Comparison of ENCODE assay signal across 23 cellular contexts in the genomic region with DNA sequence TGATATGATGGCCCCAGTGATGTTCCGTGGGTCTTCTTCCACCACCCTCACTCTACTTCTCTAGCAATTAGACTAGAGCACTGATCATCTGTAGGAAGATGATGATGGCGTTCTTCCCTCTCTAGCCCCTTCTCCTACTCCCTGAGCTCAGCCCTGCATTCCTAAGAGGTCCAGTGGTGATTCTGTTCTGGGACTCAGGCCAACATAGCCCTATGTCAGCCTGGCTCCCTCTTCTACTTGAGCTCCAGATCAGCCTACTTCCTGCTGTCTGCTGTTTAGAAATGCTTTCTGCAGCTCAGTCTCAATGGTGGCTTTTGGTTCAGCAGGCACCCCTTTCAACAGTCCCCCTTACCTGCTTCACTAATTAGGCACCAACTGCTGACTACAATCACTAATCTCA.
A peak's percentile ranks its signal among the peaks of the same experiment; 100 is the strongest.
DNase-seq lines count a peak whose midpoint lies in the region; ATAC-seq, FAIRE-seq and TF ChIP-seq lines count a peak whose summit lies in the region.
"Had no signal": no experiment of that assay in that cellular context is flagged by ENCODE, and none has a peak within 500 bp of the region (broad histone marks: within the 10 kb centered on the region; RNA-seq: fewer than 3 reads in every experiment).

No MANE protein-coding gene starts in this region.

- no peak for TF ChIP-seq EP300 in A549 (IDR thresholded peaks at IDR 0.05)

- TF ChIP-seq CTCF in A549 (IDR thresholded peaks at IDR 0.05) (no peak), IMR-90 (conservative IDR thresholded peaks at IDR 0.05; ENCODE audit: low read depth, low read length) (no peak), brain (conservative IDR thresholded peaks at IDR 0.05) (no peak), RWPE1 (conservative IDR thresholded peaks at IDR 0.05; ENCODE audit: low read depth) (no peak)

- H3K4ac ChIP-seq in IMR-90 (ENCODE audit: low read depth, low read length) = no peak overlapping the region

- no peak for DNase-seq in A549 (ENCODE audit: low read depth in 1 of 2, low spot score in 1 of 2)
- DNase-seq in IMR-90 = no peak
- DNase-seq in kidney glomerular epithelial cell (lab: John Stamatoyannopoulos, UW) = peak; percentile 11
- no peak for DNase-seq in NCI-H774 (lab: John Stamatoyannopoulos, UW)
- no peak for DNase-seq in T-helper 2 cell treated with Interferon-gamma antibody and Interleukin-4, amounts not matched to agents 5 μg/mL and 100 μg/mL, for 36 hours (ENCODE audit: low spot score)
- no peak for DNase-seq in RWPE1 (ENCODE audit: low spot score)
- no peak for DNase-seq in DMS153 (lab: John Stamatoyannopoulos, UW)
- DNase-seq: ACHN; activated CD4-positive, alpha-beta T cell treated with anti-CD3 and anti-CD28 coated beads, Interleukin-2, amount 10 ng/mL, durations not matched to agents 24 days and 14 days; activated CD8-positive, alpha-beta memory T cell treated with anti-CD3 and anti-CD28 coated beads, Interleukin-2, amount 50 U/mL, for 48 hours; amniotic stem cell; CD4-positive, CD25-positive, alpha-beta regulatory T cell; HFFc6; hypothalamus; KG1; mesendoderm; natural killer cell; NCI-H2081 treated with DMSO at 0.1 percent for 48 hours; NCI-H510A; posterior cingulate gyrus; stomach had no signal

- H3K4me1 ChIP-seq in A549 (peaks cover 9% of the 10 kb centered on the region; the same call in 2 of the 3 replicates), IMR-90 (ENCODE audit: control insufficient read depth, insufficient read depth, low read length) (no peaks in the 10 kb centered on the region)

- no peak overlapping the region for H2BK15ac ChIP-seq in IMR-90 (ENCODE audit: low read depth, low read length)

- no peak overlapping the region for H3K56ac ChIP-seq in IMR-90 (ENCODE audit: extremely low read depth, insufficient read depth, low read length)

- H3K9me3 Mint-ChIP-seq in brain = peaks cover 2 to 14% (median 4%) of the 10 kb centered on the region in 5 experiments
- no peaks in the 10 kb centered on the region for H3K9me3 Mint-ChIP-seq in T-helper 2 cell treated with Interferon-gamma antibody and Interleukin-4, amounts not matched to agents 5 μg/mL and 100 μg/mL, for 36 hours
- H3K9me3 Mint-ChIP-seq: activated CD4-positive, alpha-beta T cell treated with anti-CD3 and anti-CD28 coated beads, Interleukin-2, amount 10 ng/mL, durations not matched to agents 24 days and 14 days; natural killer cell had no signal

- H3K9me1 ChIP-seq in IMR-90 (ENCODE audit: insufficient read depth, low read length) = no peaks in the 10 kb centered on the region

- H3K9ac ChIP-seq in IMR-90 (ENCODE audit: low read depth, low read length) = no peak overlapping the region

- H4K20me1 ChIP-seq in IMR-90 (ENCODE audit: insufficient read depth, low read length) = no peaks in the 10 kb centered on the region

- peak overlapping the region; percentile 67 for H2AFZ ChIP-seq in IMR-90 (replicated peaks; ENCODE audit: low read length, poor library complexity)

- H3K27ac ChIP-seq in A549 (peak overlapping the region in 1 of 2 experiments; percentile 13; a peak in 1 of 6 replicates), IMR-90 (ENCODE audit: insufficient read depth, low read length) (no peak overlapping the region), RWPE1 (no peak overlapping the region)
- H3K27ac ChIP-seq: stomach had no signal

- H3K79me1 ChIP-seq in IMR-90 (ENCODE audit: low read depth in 1 of 2, low read length in 2 of 2) = no peaks in the 10 kb centered on the region

- H3K27ac Mint-ChIP-seq in brain = peak overlapping the region in 3 of 5 experiments; percentile 24 to 73 (median 50)
- H3K27ac Mint-ChIP-seq in T-helper 2 cell treated with Interferon-gamma antibody and Interleukin-4, amounts not matched to agents 5 μg/mL and 100 μg/mL, for 36 hours = no peak overlapping the region
- H3K27ac Mint-ChIP-seq: activated CD4-positive, alpha-beta T cell treated with anti-CD3 and anti-CD28 coated beads, Interleukin-2, amount 10 ng/mL, durations not matched to agents 24 days and 14 days; CD4-positive, CD25-positive, alpha-beta regulatory T cell; HFFc6; natural killer cell had no signal

- no peaks in the 10 kb centered on the region for H3K9me3 ChIP-seq in A549
- no peaks in the 10 kb centered on the region for H3K9me3 ChIP-seq in IMR-90 (ENCODE audit: control insufficient read depth, insufficient read depth, low read length)
- H3K9me3 ChIP-seq: stomach had no signal

- no peak overlapping the region for H4K91ac ChIP-seq in IMR-90 (ENCODE audit: insufficient read depth, low read depth, low read length)

- H3K4me2 ChIP-seq in A549 = no peak overlapping the region
- no peak overlapping the region for H3K4me2 ChIP-seq in IMR-90 (ENCODE audit: low read depth, low read length)

- peak; percentile 39 to 49; a peak in 2 of 6 replicates for ATAC-seq in A549
- ATAC-seq in IMR-90 (ENCODE audit: low read depth) = no peak
- ATAC-seq: natural killer cell had no signal

- H3K4me1 Mint-ChIP-seq in brain = peaks cover 8% of the 10 kb centered on the region
- peaks cover 2% of the 10 kb centered on the region for H3K4me1 Mint-ChIP-seq in T-helper 2 cell treated with Interferon-gamma antibody and Interleukin-4, amounts not matched to agents 5 μg/mL and 100 μg/mL, for 36 hours (ENCODE audit: low read depth)
- H3K4me1 Mint-ChIP-seq: natural killer cell had no signal

- in situ Hi-C loops in IMR-90 (cut with MboI; ENCODE audit: low sequenced_read_pairs) = loop anchor here (5.0 kb wide), 1 partner anchor 68 kb away; no protein-coding TSS in a partner anchor

- no peak overlapping the region for H3K14ac ChIP-seq in IMR-90 (replicated peaks; ENCODE audit: low read depth, low read length)

- no peak overlapping the region for H4K8ac ChIP-seq in IMR-90 (ENCODE audit: low read depth in 2 of 2, low read length in 2 of 2)

- no peak overlapping the region for H3K4me3 Mint-ChIP-seq in brain
- no peak overlapping the region for H3K4me3 Mint-ChIP-seq in T-helper 2 cell treated with Interferon-gamma antibody and Interleukin-4, amounts not matched to agents 5 μg/mL and 100 μg/mL, for 36 hours
- H3K4me3 Mint-ChIP-seq: activated CD4-positive, alpha-beta T cell treated with anti-CD3 and anti-CD28 coated beads, Interleukin-2, amount 10 ng/mL, durations not matched to agents 24 days and 14 days; CD4-positive, CD25-positive, alpha-beta regulatory T cell; HFFc6; natural killer cell had no signal

- no peak overlapping the region for H2BK20ac ChIP-seq in IMR-90 (ENCODE audit: low read depth, low read length)

- peaks cover 11% of the 10 kb centered on the region for H3K27me3 Mint-ChIP-seq in brain
- peaks cover 20% of the 10 kb centered on the region for H3K27me3 Mint-ChIP-seq in T-helper 2 cell treated with Interferon-gamma antibody and Interleukin-4, amounts not matched to agents 5 μg/mL and 100 μg/mL, for 36 hours (ENCODE audit: low read depth)

- H4K5ac ChIP-seq in IMR-90 (ENCODE audit: low read depth, low read length) = no peak overlapping the region

- dilution Hi-C loops in IMR-90 (cut with HindIII; ENCODE audit: low sequenced_read_pairs, unreplicated experiment) = no loop called here

- no TSS peak for BruUV-seq in IMR-90 (replicated peaks; lab: Mats Ljungman, UMichigan)

- CTCF ChIA-PET in A549 (lab: Yijun Ruan, JAX) (interaction anchor here (0.7 to 6.6 kb wide), 9 partner anchors 10 to 844 kb away, joined by 3 to 31 read pairs (median 4); no protein-coding TSS in a partner anchor), IMR-90 (lab: Yijun Ruan, JAX) (interaction anchor here (2.3 kb wide), 1 partner anchor 10 kb away, joined by 11 read pairs; no protein-coding TSS in a partner anchor), RWPE1 (lab: Yijun Ruan, JAX) (interaction anchor here (1.0 kb wide), 1 partner anchor 844 kb away, joined by 4 read pairs; no protein-coding TSS in a partner anchor)

- no peak overlapping the region for H2AK5ac ChIP-seq in IMR-90 (ENCODE audit: low read depth, low read length)

- TF ChIP-seq RAD21 in A549 (conservative IDR thresholded peaks at IDR 0.05 in 1 of 2, IDR thresholded peaks at IDR 0.05 in 1 of 2) (no peak), IMR-90 (IDR thresholded peaks at IDR 0.05; ENCODE audit: low read length) (no peak)

- no peak overlapping the region for H3K18ac ChIP-seq in IMR-90 (ENCODE audit: low read depth, low read length)

- H3K4me3 ChIP-seq in A549 (no peak overlapping the region), IMR-90 (ENCODE audit: insufficient read depth, low read depth, low read length) (no peak overlapping the region)
- H3K4me3 ChIP-seq: stomach had no signal

- no peak overlapping the region for H2BK120ac ChIP-seq in IMR-90 (ENCODE audit: low read depth, low read length)

- intact Hi-C loops in IMR-90 (cut with micrococcal nuclease) = no loop called here

- no peaks in the 10 kb centered on the region for H3K36me3 Mint-ChIP-seq in brain
- H3K36me3 Mint-ChIP-seq in T-helper 2 cell treated with Interferon-gamma antibody and Interleukin-4, amounts not matched to agents 5 μg/mL and 100 μg/mL, for 36 hours (ENCODE audit: low read depth) = no peaks in the 10 kb centered on the region
- H3K36me3 Mint-ChIP-seq: CD4-positive, CD25-positive, alpha-beta regulatory T cell; natural killer cell had no signal

- WGBS in A549 (ENCODE audit: missing lambda C conversion rate) = 85% methylated on average over 2 of the region's 2 CpGs
- WGBS in IMR-90 (ENCODE audit: extremely low coverage in 2 of 2, insufficient read length in 1 of 2), 2 experiments = no CpG with 5 or more reads among the region's 2 CpGs

- H2AK9ac ChIP-seq in IMR-90 (replicated peaks; ENCODE audit: low read depth, low read length, poor library complexity) = no peak overlapping the region

- peaks cover 27% of the 10 kb centered on the region for H3K27me3 ChIP-seq in IMR-90 (ENCODE audit: control insufficient read depth, insufficient read depth, low read length)
- H3K27me3 ChIP-seq: stomach had no signal

- no peaks in the 10 kb centered on the region for H3K36me3 ChIP-seq in IMR-90 (ENCODE audit: control insufficient read depth, insufficient read depth, low read length)
- H3K36me3 ChIP-seq: stomach had no signal

- no peak for FAIRE-seq in A549 (lab: Jason Lieb, UNC)
- FAIRE-seq: keratinocyte had no signal

- no peak overlapping the region for H2BK5ac ChIP-seq in IMR-90 (ENCODE audit: low read depth, low read length, poor library complexity, severe bottlenecking)

- H3K23ac ChIP-seq in IMR-90 (ENCODE audit: low read depth, low read length) = no peak overlapping the region

- POLR2A ChIA-PET in A549 (lab: Yijun Ruan, JAX) = interaction anchor here (1.1 to 2.1 kb wide), 2 partner anchors 10 to 135 kb away, joined by 4 to 7 read pairs; a partner anchor contains a TSS
- POLR2A ChIA-PET in IMR-90 (lab: Charles Lee; ENCODE audit: unreplicated experiment) = no interaction called here
- POLR2A ChIA-PET in RWPE1 (lab: Yijun Ruan, JAX; ENCODE audit: low non-redundant PET) = no interaction called here

- TF ChIP-seq POLR2A in A549 (IDR thresholded peaks at IDR 0.05; ENCODE audit: low read length) = no peak
- TF ChIP-seq POLR2A in IMR-90 (IDR thresholded peaks at IDR 0.05; ENCODE audit: low read depth, low read length) = no peak

TF ChIP-seq in A549, 52 proteins besides CTCF, POLR2A, EP300 and RAD21 (continues in another document):
- TF ChIP-seq TFCP2L1 (CRISPR knock-in tag; IDR thresholded peaks at IDR 0.05) = no peak
- TF ChIP-seq RARB (CRISPR knock-in tag; IDR thresholded peaks at IDR 0.05) = no peak
- TF ChIP-seq HDAC2 (IDR thresholded peaks at IDR 0.05) = no peak

TF ChIP-seq in IMR-90, 13 proteins besides CTCF, POLR2A, EP300 and RAD21 (continues in another document):
- no peak for TF ChIP-seq CHD1 (IDR thresholded peaks at IDR 0.05; ENCODE audit: low read depth, low read length)
